In genomic region chr22:22930222-22930497, GRCh38 we compare ENCODE assay signal across 19 cellular contexts. TPM values are rescaled to one million over a fixed set of nuclear protein-coding genes. Genes with fewer than 3 reads are reported as not detected.
DNase-seq lines count a peak whose midpoint lies in the region; ATAC-seq, FAIRE-seq and TF ChIP-seq lines count a peak whose summit lies in the region.
"Had no signal": no experiment of that assay in that cellular context is flagged by ENCODE, and none has a peak within 500 bp of the region (broad histone marks: within the 10 kb centered on the region; RNA-seq: fewer than 3 reads in every experiment).

No MANE protein-coding gene starts in this region.

- RAD21 ChIA-PET in GM12878 (lab: Charles Lee; ENCODE audit: unreplicated experiment): interaction anchor here (0.9 to 16.2 kb wide), 10 partner anchors 9 to 772 kb away, joined by 3 to 255 read pairs (median 30); no protein-coding TSS in a partner anchor

- H3K79me2 ChIP-seq in MM.1S (ENCODE audit: low read length) (peaks cover 68% of the 10 kb centered on the region), GM12878 (ENCODE audit: control insufficient read depth, insufficient read depth, low read length) (peaks cover 52% of the 10 kb centered on the region)

- no peak for DNase-seq in activated naive CD8-positive, alpha-beta T cell treated with anti-CD3 and anti-CD28 coated beads for 36 hours
- DNase-seq in activated naive CD8-positive, alpha-beta T cell treated with anti-CD3 and anti-CD28 coated beads, Interleukin-2, amount 50 U/mL, for 24 hours: no peak
- DNase-seq in MM.1S (no peak), GM12878 (ENCODE audit: low read depth, low spot score) (no peak), HFFc6 (no peak), H54 (ENCODE audit: insufficient read length, low spot score) (no peak)
- DNase-seq: NCI-H1436 treated with DMSO at 0.1 percent for 48 hours, NCI-H2029 treated with DMSO at 0.1 percent for 48 hours, NCI-H2171 treated with DMSO at 0.1 percent for 48 hours, NCI-H510A, NCI-H774, SIG-M5 had no signal

- no peak for TF ChIP-seq EP300 in GM12878 (IDR thresholded peaks at IDR 0.05; ENCODE audit: borderline replicate concordance in 1 of 2, control insufficient read depth in 1 of 2, low read depth in 2 of 2, low read length in 2 of 2)

- no peak overlapping the region for H3K4me3 Mint-ChIP-seq in activated naive CD8-positive, alpha-beta T cell treated with anti-CD3 and anti-CD28 coated beads for 36 hours
- no peak overlapping the region for H3K4me3 Mint-ChIP-seq in activated naive CD8-positive, alpha-beta T cell treated with anti-CD3 and anti-CD28 coated beads, Interleukin-2, amount 50 U/mL, for 24 hours
- H3K4me3 Mint-ChIP-seq in stimulated activated memory B cell treated with anti-CD40 and anti-IgM and Interleukin-4, amounts not matched to agents 10 μg/mL and 1 μg/mL and 100 μg/mL, for 72 hours: no peak overlapping the region
- H3K4me3 Mint-ChIP-seq in HFFc6: no peak overlapping the region

- TF ChIP-seq RAD21 in GM12878 (IDR thresholded peaks at IDR 0.05; ENCODE audit: insufficient read depth, low read depth, low read length): no peak

- no peak overlapping the region for H3K4me3 ChIP-seq in MM.1S (ENCODE audit: low read length)
- H3K4me3 ChIP-seq in GM12878: no peak overlapping the region
- H3K4me3 ChIP-seq: HAP-1 had no signal

- H3K27me3 Mint-ChIP-seq in activated naive CD8-positive, alpha-beta T cell treated with anti-CD3 and anti-CD28 coated beads for 36 hours: no peaks in the 10 kb centered on the region
- no peaks in the 10 kb centered on the region for H3K27me3 Mint-ChIP-seq in activated naive CD8-positive, alpha-beta T cell treated with anti-CD3 and anti-CD28 coated beads, Interleukin-2, amount 50 U/mL, for 24 hours
- no peaks in the 10 kb centered on the region for H3K27me3 Mint-ChIP-seq in stimulated activated memory B cell treated with anti-CD40 and anti-IgM and Interleukin-4, amounts not matched to agents 10 μg/mL and 1 μg/mL and 100 μg/mL, for 72 hours
- peaks cover 18% of the 10 kb centered on the region for H3K27me3 Mint-ChIP-seq in HFFc6 (ENCODE audit: insufficient read depth)

- SMC1A ChIA-PET in GM12878 (lab: Charles Lee; ENCODE audit: uncharacterized antibody, unreplicated experiment): interaction anchor here (0.7 to 15.9 kb wide), 8 partner anchors 12 to 734 kb away, joined by 3 to 154 read pairs (median 26); no protein-coding TSS in a partner anchor

- no peak for FAIRE-seq in GM12878 (lab: Jason Lieb, UNC)
- FAIRE-seq in H54 (lab: Jason Lieb, UNC): no peak
- FAIRE-seq: A204.1, GM19239 had no signal

- 0 out of 2 replicates have a peak, but pooled peaks have one; percentile 2 for TF ChIP-seq POLR2A in GM12878 (IDR thresholded peaks at IDR 0.05; ENCODE audit: low read depth, low read length)
- TF ChIP-seq POLR2A in H54 (IDR thresholded peaks at IDR 0.05; ENCODE audit: low read depth, low read length): no peak

- 64% methylated on average over 3 of the region's 3 CpGs for WGBS in GM12878 (ENCODE audit: insufficient coverage, insufficient replicate concordance, low lambda C conversion rate, missing lambda C conversion rate)

- TF ChIP-seq CTCF in MM.1S (IDR thresholded peaks at IDR 0.05; ENCODE audit: low read length) (no peak), GM12878 (IDR thresholded peaks at IDR 0.05 in 2 of 3, conservative IDR thresholded peaks at IDR 0.05 in 1 of 3; ENCODE audit: control insufficient read depth in 2 of 3, extremely low read depth in 1 of 3, insufficient read depth in 1 of 3, low read depth in 3 of 3, low read length in 3 of 3) (no peak), HFFc6 (IDR thresholded peaks at IDR 0.05) (no peak)

- POLR2A ChIA-PET in GM12878 (lab: Charles Lee): interaction anchor here (1.3 to 10.1 kb wide), 5 partner anchors 28 to 768 kb away, joined by 3 to 153 read pairs (median 26); no protein-coding TSS in a partner anchor

- H3K4me1 Mint-ChIP-seq in activated naive CD8-positive, alpha-beta T cell treated with anti-CD3 and anti-CD28 coated beads for 36 hours: peaks cover 34% of the 10 kb centered on the region
- H3K4me1 Mint-ChIP-seq in activated naive CD8-positive, alpha-beta T cell treated with anti-CD3 and anti-CD28 coated beads, Interleukin-2, amount 50 U/mL, for 24 hours: peaks cover 45% of the 10 kb centered on the region
- peaks cover 100% of the 10 kb centered on the region for H3K4me1 Mint-ChIP-seq in stimulated activated memory B cell treated with anti-CD40 and anti-IgM and Interleukin-4, amounts not matched to agents 10 μg/mL and 1 μg/mL and 100 μg/mL, for 72 hours
- H3K4me1 Mint-ChIP-seq in HFFc6 (ENCODE audit: low read depth): peaks cover 18% of the 10 kb centered on the region

- no peaks in the 10 kb centered on the region for H3K27me3 ChIP-seq in MM.1S (replicated peaks; ENCODE audit: insufficient read depth, low read length)
- no peaks in the 10 kb centered on the region for H3K27me3 ChIP-seq in GM12878 (replicated peaks in 1 of 2; ENCODE audit: control insufficient read depth in 2 of 2, insufficient read depth in 2 of 2, low read length in 1 of 2)

- H3K27ac Mint-ChIP-seq in activated naive CD8-positive, alpha-beta T cell treated with anti-CD3 and anti-CD28 coated beads for 36 hours: peak overlapping the region; percentile 31
- no peak overlapping the region for H3K27ac Mint-ChIP-seq in activated naive CD8-positive, alpha-beta T cell treated with anti-CD3 and anti-CD28 coated beads, Interleukin-2, amount 50 U/mL, for 24 hours
- peak overlapping the region; percentile 83 for H3K27ac Mint-ChIP-seq in stimulated activated memory B cell treated with anti-CD40 and anti-IgM and Interleukin-4, amounts not matched to agents 10 μg/mL and 1 μg/mL and 100 μg/mL, for 72 hours
- no peak overlapping the region for H3K27ac Mint-ChIP-seq in HFFc6

- H3K36me3 ChIP-seq in MM.1S (replicated peaks; ENCODE audit: insufficient read depth, low read length) (no peaks in the 10 kb centered on the region), GM12878 (ENCODE audit: control insufficient read depth in 2 of 2, insufficient read depth in 2 of 2, low read length in 1 of 2) (no peaks in the 10 kb centered on the region)
- H3K36me3 ChIP-seq: HAP-1 had no signal

- in situ Hi-C loops in GM12878 (cut with MboI): no loop called here

- H3K36me3 Mint-ChIP-seq in activated naive CD8-positive, alpha-beta T cell treated with anti-CD3 and anti-CD28 coated beads for 36 hours: no peaks in the 10 kb centered on the region
- no peaks in the 10 kb centered on the region for H3K36me3 Mint-ChIP-seq in activated naive CD8-positive, alpha-beta T cell treated with anti-CD3 and anti-CD28 coated beads, Interleukin-2, amount 50 U/mL, for 24 hours (ENCODE audit: low read depth)
- H3K36me3 Mint-ChIP-seq in stimulated activated memory B cell treated with anti-CD40 and anti-IgM and Interleukin-4, amounts not matched to agents 10 μg/mL and 1 μg/mL and 100 μg/mL, for 72 hours: no peaks in the 10 kb centered on the region
- no peaks in the 10 kb centered on the region for H3K36me3 Mint-ChIP-seq in HFFc6 (ENCODE audit: low read depth)

- peak overlapping the region; percentile 76 for H3K4me2 ChIP-seq in MM.1S (ENCODE audit: low read depth, low read length)
- H3K4me2 ChIP-seq in GM12878 (ENCODE audit: control insufficient read depth, insufficient read depth): peak overlapping the region; percentile 94

- H3K27ac ChIP-seq in MM.1S (ENCODE audit: low read length) (peak overlapping the region; percentile 99), GM12878 (ENCODE audit: control insufficient read depth, insufficient read depth) (peak overlapping the region; percentile 99)
- H3K27ac ChIP-seq: C4-2B had no signal

- H3K9me3 ChIP-seq in MM.1S (replicated peaks; ENCODE audit: insufficient read depth, low read length) (no peaks in the 10 kb centered on the region), GM12878 (replicated peaks; ENCODE audit: control insufficient read depth, insufficient read depth, low read length) (no peaks in the 10 kb centered on the region)
- H3K9me3 ChIP-seq: HAP-1 had no signal

- intact Hi-C loops in GM12878 (cut with micrococcal nuclease; ENCODE audit: unreplicated experiment): no loop called here

- no peaks in the 10 kb centered on the region for H3K9me3 Mint-ChIP-seq in activated naive CD8-positive, alpha-beta T cell treated with anti-CD3 and anti-CD28 coated beads for 36 hours
- no peaks in the 10 kb centered on the region for H3K9me3 Mint-ChIP-seq in activated naive CD8-positive, alpha-beta T cell treated with anti-CD3 and anti-CD28 coated beads, Interleukin-2, amount 50 U/mL, for 24 hours
- no peaks in the 10 kb centered on the region for H3K9me3 Mint-ChIP-seq in stimulated activated memory B cell treated with anti-CD40 and anti-IgM and Interleukin-4, amounts not matched to agents 10 μg/mL and 1 μg/mL and 100 μg/mL, for 72 hours
- H3K9me3 Mint-ChIP-seq in HFFc6: no peaks in the 10 kb centered on the region

- BruUV-seq in GM12878 (replicated peaks; lab: Mats Ljungman, UMichigan): no TSS peak

- no peak overlapping the region for H2AFZ ChIP-seq in MM.1S (ENCODE audit: low read length)
- no peak overlapping the region for H2AFZ ChIP-seq in GM12878 (ENCODE audit: control insufficient read depth, low read depth, low read length)

- H3K9ac ChIP-seq in MM.1S (ENCODE audit: low read length) (peak overlapping the region; percentile 93), GM12878 (ENCODE audit: control insufficient read depth, insufficient read depth, low read length) (peak overlapping the region; percentile 85)

- H3F3A ChIP-seq in MM.1S (ENCODE audit: insufficient read depth, low read length): peaks cover 53% of the 10 kb centered on the region

- ATAC-seq in activated naive CD8-positive, alpha-beta T cell treated with anti-CD3 and anti-CD28 coated beads, Interleukin-2, amount 50 U/mL, for 24 hours: no peak
- ATAC-seq in GM12878 (no peak), GM19452 (IDR thresholded peaks at IDR 0.05; ENCODE audit: unreplicated experiment) (no peak)
- ATAC-seq in stimulated activated memory B cell treated with anti-CD40 and anti-IgM and Interleukin-4, amounts not matched to agents 10 μg/mL and 1 μg/mL and 100 μg/mL, for 72 hours: no peak

- no peaks in the 10 kb centered on the region for H4K20me1 ChIP-seq in MM.1S (ENCODE audit: insufficient read depth, low read length)
- no peaks in the 10 kb centered on the region for H4K20me1 ChIP-seq in GM12878 (ENCODE audit: control insufficient read depth, insufficient read depth)

- CTCF ChIA-PET in GM12878 (lab: Yijun Ruan, JAX): interaction anchor here (1.0 to 21.7 kb wide), 6 partner anchors 12 to 735 kb away, joined by 5 to 551 read pairs (median 87); no protein-coding TSS in a partner anchor

- H3K4me1 ChIP-seq in MM.1S (ENCODE audit: low read length) (peaks cover 90% of the 10 kb centered on the region), GM12878 (ENCODE audit: control insufficient read depth, insufficient read depth, low read length) (peaks cover 89% of the 10 kb centered on the region)
- H3K4me1 ChIP-seq: HAP-1 had no signal

- H3K9me2 ChIP-seq in MM.1S (replicated peaks; ENCODE audit: insufficient read depth, low read length): no peaks in the 10 kb centered on the region

RNA-seq across cellular contexts. Expression of gene IGLL5, which starts 42.5 kb away (rescaled TPM):
- under 1 TPM; 0.62 to 0.93 TPM for total RNA-seq in activated naive CD8-positive, alpha-beta T cell treated with anti-CD3 and anti-CD28 coated beads for 36 hours
- total RNA-seq in GM12878 (2013; cell fraction: nucleolus; rRNA removed): not detected in 2 replicates
- total RNA-seq in GM12878 (2014; rRNA removed) (not detected in 2 replicates), GM12878 (2014; rRNA removed; fragmentation: Illumina TruSeq; extraction: Trizol) (not detected in 2 replicates), GM12878 (2021) (not detected in 2 replicates)
- polyA plus RNA-seq in GM12878 (2011; ENCODE audit: low read depth): not detected
- polyA plus RNA-seq in GM12878 (2011; rRNA removed) (not detected in 2 replicates), GM12878 (2014; fragmentation: Illumina TruSeq; extraction: Trizol) (not detected in 2 replicates), GM12878 (2014; fragmentation: Nextera tagmentation; extraction: Ambion mirVana) (not detected), GM12878 (2014; rRNA removed) (not detected in 2 replicates), GM12878 (2016; fragmentation: Nextera tagmentation; extraction: Ambion mirVana) (not detected)
- polyA plus RNA-seq in GM12878 (2011; cell fraction: cytosol; rRNA removed): not detected in 2 replicates
- not detected in 2 replicates for polyA plus RNA-seq in GM12878 (2011; cell fraction: nucleus; rRNA removed)
- 0.39 and 0.48 TPM in 2 replicates for polyA plus RNA-seq in GM12878 (2012)
- polyA minus RNA-seq in GM12878 (2011; rRNA and poly(A)+ RNA removed): not detected in 2 replicates
- polyA minus RNA-seq in GM12878 (2011; cell fraction: cytosol; rRNA and poly(A)+ RNA removed): not detected in 2 replicates
- not detected in 2 replicates for polyA minus RNA-seq in GM12878 (2011; cell fraction: nucleus; rRNA and poly(A)+ RNA removed)
- total RNA-seq in HFFc6 (2021; fragmentation: NEBNext Ultra II Directional; extraction: Animal tissue kit (Norgen Biotek cat#: 25700)): not detected
- total RNA-seq: HT1080 had no signal

Comparison
In these comparisons a context has a peak if more than half of its experiments do, and no peak if none do; other contexts are left out.
1. H3K27ac Mint-ChIP-seq: peak in activated naive CD8-positive, alpha-beta T cell treated with anti-CD3 and anti-CD28 coated beads for 36 hours (single experiment) and stimulated activated memory B cell treated with anti-CD40 and anti-IgM and Interleukin-4, amounts not matched to agents 10 μg/mL and 1 μg/mL and 100 μg/mL, for 72 hours (single experiment); none in activated naive CD8-positive, alpha-beta T cell treated with anti-CD3 and anti-CD28 coated beads, Interleukin-2, amount 50 U/mL, for 24 hours (single experiment) and HFFc6 (single experiment).